ENCODE assay signal across 10 cellular contexts in the genomic region with DNA sequence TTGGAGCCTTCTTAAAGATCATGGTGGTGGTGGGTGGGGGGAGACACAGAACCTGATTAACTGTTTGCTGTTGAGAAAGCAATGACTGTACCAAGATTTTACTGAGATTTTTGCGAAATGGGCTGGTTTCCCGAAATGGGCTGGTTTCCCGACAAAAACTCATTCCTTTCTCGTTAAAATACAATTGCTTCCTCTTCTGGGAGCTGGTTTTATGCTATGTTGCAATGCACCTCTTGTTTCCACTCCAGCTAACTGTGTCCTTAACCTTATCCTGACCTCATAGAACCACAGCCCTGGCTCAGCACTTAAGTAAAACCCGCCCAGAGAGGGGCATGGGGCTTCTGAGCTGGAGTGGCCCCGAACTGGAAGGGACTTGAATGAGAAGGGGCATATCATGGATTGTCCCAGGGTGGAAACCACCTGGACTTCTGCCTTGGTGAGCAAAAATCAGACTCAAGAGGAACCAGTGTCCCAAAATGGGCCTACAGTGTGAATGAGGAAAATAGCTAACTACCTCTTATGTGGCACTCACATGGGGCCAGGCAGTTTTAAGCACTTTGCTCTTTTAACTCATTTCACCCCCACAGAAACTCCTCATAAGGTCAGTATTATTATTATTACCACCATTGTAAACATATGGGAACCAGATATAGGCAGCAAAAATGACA. TPM values are rescaled to one million over a fixed set of nuclear protein-coding genes. Genes with fewer than 3 reads are reported as not detected.
DNase-seq lines count a peak whose midpoint lies in the region; ATAC-seq and TF ChIP-seq lines count a peak whose summit lies in the region.
"Had no signal": no experiment of that assay in that cellular context is flagged by ENCODE, and none has a peak within 500 bp of the region (broad histone marks: within the 10 kb centered on the region; RNA-seq: fewer than 3 reads in every experiment).

No MANE protein-coding gene starts in this region.

- H3K4me1 ChIP-seq in right atrium auricular region (peaks cover 0 to 7% of the 10 kb centered on the region in 2 donors), endodermal cell (ENCODE audit: control insufficient read depth, insufficient read depth, low read length) (no peaks in the 10 kb centered on the region), BE2C (no peaks in the 10 kb centered on the region)
- H3K4me1 ChIP-seq: A549 had no signal

- H3K9me3 Mint-ChIP-seq in endodermal cell: no peaks in the 10 kb centered on the region
- H3K9me3 Mint-ChIP-seq in nephron: no peaks in the 10 kb centered on the region
- H3K9me3 Mint-ChIP-seq in glutamatergic neuron (ENCODE audit: unreplicated experiment): no peaks in the 10 kb centered on the region

- no peaks in the 10 kb centered on the region for H3K27me3 ChIP-seq in right atrium auricular region
- H3K27me3 ChIP-seq in endodermal cell (ENCODE audit: control insufficient read depth, insufficient read depth, low read length, poor library complexity, severe bottlenecking): no peaks in the 10 kb centered on the region
- 0 out of 2 replicates have a peak, but pooled peaks cover 5% of the 10 kb centered on the region for H3K27me3 ChIP-seq in BE2C

- H3K36me3 ChIP-seq in right atrium auricular region (no peaks in the 10 kb centered on the region), endodermal cell (ENCODE audit: control insufficient read depth, insufficient read depth, low read length) (peaks cover 17% of the 10 kb centered on the region), BE2C (no peaks in the 10 kb centered on the region)

- intact Hi-C loops in Right ventricle myocardium superior (cut with DNase I): no loop called here

- TF ChIP-seq CTCF in right atrium auricular region (IDR thresholded peaks at IDR 0.05) (no peak), endodermal cell (conservative IDR thresholded peaks at IDR 0.05) (no peak), nephron (IDR thresholded peaks at IDR 0.05; ENCODE audit: unreplicated experiment in 3 of 3) (no peak), glutamatergic neuron (IDR thresholded peaks at IDR 0.05; ENCODE audit: partially characterized antibody, unreplicated experiment) (no peak), BE2C (IDR thresholded peaks at IDR 0.05; ENCODE audit: low read depth, low read length) (no peak)

- H3K4me3 ChIP-seq in right atrium auricular region (no peak overlapping the region), endodermal cell (ENCODE audit: low read length) (no peak overlapping the region), BE2C (ENCODE audit: low read depth, low read length) (no peak overlapping the region)
- H3K4me3 ChIP-seq: A549 had no signal

- H3K27ac ChIP-seq in right atrium auricular region (no peak overlapping the region), endodermal cell (ENCODE audit: low read depth, low read length) (no peak overlapping the region)
- H3K27ac ChIP-seq: A549, VCaP had no signal

- no peaks in the 10 kb centered on the region for H3K4me1 Mint-ChIP-seq in endodermal cell
- H3K4me1 Mint-ChIP-seq in nephron: peaks cover 55% of the 10 kb centered on the region
- H3K4me1 Mint-ChIP-seq in glutamatergic neuron (ENCODE audit: low read depth, unreplicated experiment): peaks cover 7% of the 10 kb centered on the region

- H3K9ac ChIP-seq in endodermal cell (ENCODE audit: extremely low read depth, low read length, poor library complexity, severe bottlenecking): no peak overlapping the region

- peak; percentile 78 for ATAC-seq in Right ventricle myocardium superior (ENCODE audit: poor library complexity)
- ATAC-seq in HG02938 (IDR thresholded peaks at IDR 0.05; ENCODE audit: unreplicated experiment): no peak
- ATAC-seq: A549 had no signal

- no peak for DNase-seq in Right ventricle myocardium superior
- DNase-seq in right atrium auricular region (ENCODE audit: low spot score): no peak
- DNase-seq in endodermal cell: peak; percentile 38
- no peak for DNase-seq in glutamatergic neuron
- DNase-seq in iPS-NIHi11 (ENCODE audit: low spot score): no peak
- no peak for DNase-seq in BE2C

- H3K27me3 Mint-ChIP-seq in endodermal cell (ENCODE audit: insufficient read depth) (no peaks in the 10 kb centered on the region), nephron (ENCODE audit: low read depth) (peaks cover 66% of the 10 kb centered on the region), glutamatergic neuron (ENCODE audit: unreplicated experiment) (peaks cover 3% of the 10 kb centered on the region)

- H3K36me3 Mint-ChIP-seq in endodermal cell (ENCODE audit: low read depth) (peaks cover 35% of the 10 kb centered on the region), nephron (ENCODE audit: low read depth) (no peaks in the 10 kb centered on the region), glutamatergic neuron (ENCODE audit: unreplicated experiment) (no peaks in the 10 kb centered on the region)

- no peak overlapping the region for H3K27ac Mint-ChIP-seq in endodermal cell
- peak overlapping the region; percentile 9 to 64 (median 15) for H3K27ac Mint-ChIP-seq in nephron
- no peak overlapping the region for H3K27ac Mint-ChIP-seq in glutamatergic neuron (ENCODE audit: unreplicated experiment)

- 88 to 96% methylated on average over 6 of the region's 6 CpGs for WGBS in endodermal cell (ENCODE audit: insufficient coverage in 1 of 2, insufficient read length in 1 of 2), 2 experiments

- H3K4me3 Mint-ChIP-seq in endodermal cell (no peak overlapping the region), nephron (no peak overlapping the region), glutamatergic neuron (ENCODE audit: unreplicated experiment) (no peak overlapping the region)

- H3K9me3 ChIP-seq in right atrium auricular region (no peaks in the 10 kb centered on the region), endodermal cell (ENCODE audit: control insufficient read depth, low read length) (no peaks in the 10 kb centered on the region), BE2C (no peaks in the 10 kb centered on the region)
- H3K9me3 ChIP-seq: A549 had no signal

RNA-seq across cellular contexts. Expression of a gene that starts 20.8 kb away (rescaled TPM):
- total RNA-seq in Right ventricle myocardium superior (5.0 TPM), right atrium auricular region (1 to 10 TPM; 2.5 to 4.4 TPM), endodermal cell (10 to 100 TPM; 58.7 to 74.3 TPM), glutamatergic neuron (ENCODE audit: unreplicated experiment) (0.37 TPM)
- polyA plus RNA-seq in endodermal cell (2013, experiment 1 of 2): 18.7 TPM
- polyA plus RNA-seq in endodermal cell (2013, experiment 2 of 2): 24.6 TPM
- 1.3 TPM for polyA plus RNA-seq in BE2C (2012; ENCODE audit: insufficient read depth, insufficient read length, low read depth)

Comparison
In these comparisons a context has a peak if more than half of its experiments do, and no peak if none do; other contexts are left out.
1. H3K27ac Mint-ChIP-seq: peak in nephron (3 of 3); none in endodermal cell (single experiment) and glutamatergic neuron (single experiment).